22 cellular contexts compared by ENCODE assay signal in genomic region chr5:3598236-3598635, GRCh38. TPM values are rescaled to one million over a fixed set of nuclear protein-coding genes. Genes with fewer than 3 reads are reported as not detected.
DNase-seq lines count a peak whose midpoint lies in the region; ATAC-seq and TF ChIP-seq lines count a peak whose summit lies in the region.
"Had no signal": no experiment of that assay in that cellular context is flagged by ENCODE, and none has a peak within 500 bp of the region (broad histone marks: within the 10 kb centered on the region; RNA-seq: fewer than 3 reads in every experiment).

No MANE protein-coding gene starts in this region.

- H3K27me3 ChIP-seq in MG63 (0 out of 2 replicates have a peak, but pooled peaks cover 2% of the 10 kb centered on the region), mesendoderm (ENCODE audit: insufficient read depth, low read length, poor library complexity) (peaks cover 62% of the 10 kb centered on the region), BE2C (peaks cover 6% of the 10 kb centered on the region; the same call in 1 of the 2 replicates)

- H4K5ac ChIP-seq in mesendoderm (ENCODE audit: low read length) = no peak overlapping the region

- POLR2A ChIA-PET in AG04449 (lab: Yijun Ruan, JAX) = interaction anchor here (0.8 to 2.2 kb wide), 2 partner anchors 847 to 849 kb away, joined by 4 to 18 read pairs; partner anchors contain the start of gene IRX2

- no peak overlapping the region for H3K27ac ChIP-seq in mesendoderm (ENCODE audit: low read depth, low read length)
- H3K27ac ChIP-seq: PC-9, vagina had no signal

- H3K23ac ChIP-seq in mesendoderm (ENCODE audit: low read length) = no peak overlapping the region

- H2BK120ac ChIP-seq in mesendoderm (ENCODE audit: low read depth, low read length) = no peak overlapping the region

- H3K79me2 ChIP-seq in mesendoderm (ENCODE audit: control insufficient read depth, insufficient read depth, low read length) = no peaks in the 10 kb centered on the region

- CTCF ChIA-PET in AG04449 (lab: Yijun Ruan, JAX) = interaction anchor here (0.8 to 1.3 kb wide), 3 partner anchors 9 to 848 kb away, joined by 3 read pairs; no protein-coding TSS in a partner anchor

- no peaks in the 10 kb centered on the region for H3K79me1 ChIP-seq in mesendoderm (ENCODE audit: low read length)

- no CpG with 5 or more reads among the region's 8 CpGs for WGBS in mesendoderm (ENCODE audit: extremely low coverage, insufficient coverage, low lambda C conversion rate)

- H3K9me3 ChIP-seq in MG63 = no peaks in the 10 kb centered on the region
- no peaks in the 10 kb centered on the region; the same call in 1 of the 2 replicates for H3K9me3 ChIP-seq in BE2C
- H3K9me3 ChIP-seq: vagina had no signal

- H3K4ac ChIP-seq in mesendoderm (ENCODE audit: low read depth, low read length) = no peak overlapping the region

- no peak for DNase-seq in AG04449 (ENCODE audit: low read depth, low spot score)
- no peak for DNase-seq in MG63
- DNase-seq in epithelial cell of esophagus (ENCODE audit: low read depth) = no peak
- DNase-seq in mesendoderm = peak; percentile 36
- DNase-seq in BE2C = no peak
- no peak for DNase-seq in HPDE6-E6E7 (ENCODE audit: extremely low spot score)
- DNase-seq in stimulated activated naive CD8-positive, alpha-beta T cell treated with anti-CD3 and anti-CD28 coated beads, Interleukin-15, Interleukin-2, amounts not matched to agents 100 U/mL and 50 U/mL, for 24 hours = no peak
- DNase-seq: activated CD4-positive, CD25-positive, alpha-beta regulatory T cell treated with anti-CD3 and anti-CD28 coated beads, Interleukin-2, amount 50 U/mL, for 72 hours; DMS 273 treated with DMSO at 0.1 percent for 48 hours; GF-D8; HCEC 1CT; MV-4-11; NCI-H187; NCI-H226; PC-9; small intestine; stimulated activated CD4-positive, alpha-beta T cell treated with anti-CD3 and anti-CD28 coated beads, Interleukin-4, amount 100 ng/mL, for 24 hours had no signal

- H3K4me3 ChIP-seq in AG04449 (ENCODE audit: low read depth, low read length) (peak overlapping the region; percentile 69), MG63 (peak overlapping the region; percentile 69), epithelial cell of esophagus (ENCODE audit: low read length) (peak overlapping the region; percentile 73), mesendoderm (ENCODE audit: low read length) (no peak overlapping the region), BE2C (ENCODE audit: low read depth, low read length) (no peak overlapping the region)
- H3K4me3 ChIP-seq: GM12878, PC-9, vagina had no signal

- H3K4me1 ChIP-seq in mesendoderm (ENCODE audit: control insufficient read depth, low read depth, low read length) (peaks cover 2% of the 10 kb centered on the region), BE2C (no peaks in the 10 kb centered on the region)

- no peak overlapping the region for H3K18ac ChIP-seq in mesendoderm (ENCODE audit: low read length)

- ATAC-seq in stimulated activated naive CD8-positive, alpha-beta T cell treated with anti-CD3 and anti-CD28 coated beads, Interleukin-15, Interleukin-2, amounts not matched to agents 100 U/mL and 50 U/mL, for 24 hours = no peak
- no peak for ATAC-seq in HG03565 (IDR thresholded peaks at IDR 0.05; ENCODE audit: unreplicated experiment)
- ATAC-seq: GM12878 had no signal

- no peak overlapping the region for H2BK15ac ChIP-seq in mesendoderm (replicated peaks; ENCODE audit: low read depth)

- no peak overlapping the region for H4K8ac ChIP-seq in mesendoderm (ENCODE audit: low read depth, low read length)

- no peak for TF ChIP-seq CTCF in AG04449 (IDR thresholded peaks at IDR 0.05; ENCODE audit: insufficient read depth, low read length, missing control alignments)
- TF ChIP-seq CTCF in epithelial cell of esophagus (IDR thresholded peaks at IDR 0.05; ENCODE audit: insufficient read depth, low read depth, low read length, missing control alignments) = no peak
- TF ChIP-seq CTCF in BE2C (IDR thresholded peaks at IDR 0.05; ENCODE audit: low read depth, low read length) = no peak

- H3K9ac ChIP-seq in mesendoderm (ENCODE audit: low read length) = no peak overlapping the region

- H2BK5ac ChIP-seq in mesendoderm (ENCODE audit: low read length) = no peak overlapping the region

- H3K36me3 ChIP-seq in MG63 = peaks cover 33% of the 10 kb centered on the region
- no peaks in the 10 kb centered on the region for H3K36me3 ChIP-seq in mesendoderm (ENCODE audit: control insufficient read depth, insufficient read depth, low read length)
- no peaks in the 10 kb centered on the region for H3K36me3 ChIP-seq in BE2C
- H3K36me3 ChIP-seq: vagina had no signal

- H3K4me2 ChIP-seq in mesendoderm (ENCODE audit: low read length) = no peak overlapping the region
- H3K4me2 ChIP-seq: PC-9 had no signal

- no peak overlapping the region for H3K56ac ChIP-seq in mesendoderm (ENCODE audit: low read length)

- no peak overlapping the region for H2AK5ac ChIP-seq in mesendoderm (ENCODE audit: low read length)

RNA-seq across cellular contexts. Expression of gene IRX1, which starts 2.6 kb away (rescaled TPM):
- 7.4 and 16.7 TPM in 2 replicates for total RNA-seq in MG63 (2014; rRNA removed; shearing (Covaris generic); ENCODE audit: low replicate concordance)
- polyA plus RNA-seq in mesendoderm (2013, experiment 1 of 2) = 0.38 TPM
- 0.52 TPM for polyA plus RNA-seq in mesendoderm (2013, experiment 2 of 2)
- polyA plus RNA-seq in BE2C (2012; ENCODE audit: insufficient read depth, insufficient read length, low read depth) = not detected
- total RNA-seq: activated T-helper 1 cell treated with anti-CD3 and anti-CD28 coated beads, Interleukin-12 subunit alpha, Interleukin-12 subunit beta, Interleukin-2, Interleukin-4 antibody, amounts not matched to agents 30 ng/mL and 10 ng/mL and 1 ng/mL, durations not matched to agents 14 hours and 24 hours and 36 hours; GM12878; PC-9; vagina had no signal
- polyA plus RNA-seq: GM12878, liver, small intestine had no signal

Comparison
In these comparisons a context has a peak if more than half of its experiments do, and no peak if none do; other contexts are left out.
1. H3K4me3 ChIP-seq: peak in AG04449 (single experiment), MG63 (single experiment) and epithelial cell of esophagus (single experiment); none in mesendoderm (single experiment) and BE2C (single experiment).